Comparison of ENCODE assay signal across 9 cellular contexts in genomic region chr4:5001641-5002040, GRCh38. TPM values are rescaled to one million over a fixed set of nuclear protein-coding genes. Genes with fewer than 3 reads are reported as not detected.
A peak's percentile ranks its signal among the peaks of the same experiment; 100 is the strongest.
DNase-seq lines count a peak whose midpoint lies in the region; TF ChIP-seq lines count a peak whose summit lies in the region.
"Not testable (repeated sequence)": the region's sequence is repeated elsewhere in the genome, so short reads cannot be mapped to it uniquely, and the experiment has no call there.
"Had no signal": no experiment of that assay in that cellular context is flagged by ENCODE, and none has a peak within 500 bp of the region (broad histone marks: within the 10 kb centered on the region; RNA-seq: fewer than 3 reads in every experiment).

No MANE protein-coding gene starts in this region.

- not testable (repeated sequence) for H3K9me3 ChIP-seq in BLaER1 treated with 17β-estradiol and CSF1 and Interleukin-3, amounts not matched to agents 10 nM and 100 nM (replicated peaks in 1 of 11); WERI-Rb-1 (ENCODE audit: severe bottlenecking)

- intact Hi-C loops in posterior vena cava (cut with DNase I): not testable (repeated sequence)

- not testable (repeated sequence) for H3K9ac ChIP-seq in BLaER1 treated with 17β-estradiol and CSF1 and Interleukin-3, amounts not matched to agents 10 nM and 100 nM

- H3K4me2 ChIP-seq in BLaER1 treated with 17β-estradiol and CSF1 and Interleukin-3, amounts not matched to agents 10 nM and 100 nM: peak overlapping the region in 8 of 11 experiments; percentile 32 to 64 (median 48); a peak in 15 of 22 replicates

- not testable (repeated sequence) for TF ChIP-seq CTCF in WERI-Rb-1 (IDR thresholded peaks at IDR 0.05; ENCODE audit: low read depth, low read length)

- H3K4me1 ChIP-seq in BLaER1 treated with 17β-estradiol and CSF1 and Interleukin-3, amounts not matched to agents 10 nM and 100 nM: peaks cover 0 to 19% (median 10%) of the 10 kb centered on the region in 10 experiments; a peak in 12 of 20 replicates

- DNase-seq in NCI-H82 (lab: John Stamatoyannopoulos, UW): peak; percentile 50
- peak; percentile 74 for DNase-seq in WERI-Rb-1
- DNase-seq in posterior vena cava (ENCODE audit: low spot score): peak; percentile 69

- H3K27ac ChIP-seq in BLaER1 treated with 17β-estradiol and CSF1 and Interleukin-3, amounts not matched to agents 10 nM and 100 nM; WERI-Rb-1: not testable (repeated sequence)

- not testable (repeated sequence) for H3K27me3 ChIP-seq in BLaER1 treated with 17β-estradiol and CSF1 and Interleukin-3, amounts not matched to agents 10 nM and 100 nM; WERI-Rb-1 (ENCODE audit: insufficient read depth, low read depth, severe bottlenecking)

- H4K20me1 ChIP-seq in BLaER1 treated with 17β-estradiol and CSF1 and Interleukin-3, amounts not matched to agents 10 nM and 100 nM: not testable (repeated sequence)

- not testable (repeated sequence) for H3K4me3 ChIP-seq in BLaER1 treated with 17β-estradiol and CSF1 and Interleukin-3, amounts not matched to agents 10 nM and 100 nM; WERI-Rb-1 (ENCODE audit: low read depth, low read length)

- not testable (repeated sequence) for H3K36me3 ChIP-seq in BLaER1 treated with 17β-estradiol and CSF1 and Interleukin-3, amounts not matched to agents 10 nM and 100 nM; WERI-Rb-1

RNA-seq across cellular contexts. Expression of gene CYTL1, which starts 17.6 kb away (rescaled TPM):
- total RNA-seq in posterior vena cava: 1 to 10 TPM in 1 of 2 donors, under 1 TPM in 1; 0.81 to 1.2 TPM
- total RNA-seq: CD4-positive, alpha-beta memory T cell; CD8-positive, alpha-beta memory T cell; G401; GM12878 had no signal

RNA-seq across cellular contexts. Expression of gene STK32B, which starts 49.6 kb away (rescaled TPM):
- 1 to 10 TPM; 3.1 to 3.5 TPM for total RNA-seq in posterior vena cava
- total RNA-seq: CD4-positive, alpha-beta memory T cell; CD4-positive, CD25-positive, alpha-beta regulatory T cell; CD8-positive, alpha-beta memory T cell had no signal
